ENCODE assay signal across 14 cellular contexts in the genomic region with DNA sequence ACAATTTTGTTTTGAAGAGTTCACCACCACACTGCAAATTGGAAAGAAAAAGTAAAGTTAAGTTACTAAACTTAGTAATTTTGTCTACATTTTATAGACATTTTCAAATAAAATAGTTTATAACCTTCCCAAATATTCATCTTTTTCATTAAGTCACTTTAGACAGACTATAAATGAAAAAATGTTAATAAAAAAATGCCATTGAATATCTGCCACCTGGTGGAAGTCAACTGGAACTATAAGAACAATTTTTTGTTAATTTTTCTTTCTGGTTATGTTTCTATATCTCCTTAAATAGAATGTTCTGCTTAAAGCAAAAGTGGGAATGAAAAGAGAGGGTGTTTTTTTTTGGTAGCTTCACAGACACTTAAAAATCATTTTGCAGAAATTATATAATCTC.
A peak's percentile ranks its signal among the peaks of the same experiment; 100 is the strongest.
DNase-seq lines count a peak whose midpoint lies in the region; ATAC-seq, FAIRE-seq and TF ChIP-seq lines count a peak whose summit lies in the region.
"Had no signal": no experiment of that assay in that cellular context is flagged by ENCODE, and none has a peak within 500 bp of the region (broad histone marks: within the 10 kb centered on the region; RNA-seq: fewer than 3 reads in every experiment).

No MANE protein-coding gene starts in this region.

- H3K36me3 ChIP-seq in BE2C: no peaks in the 10 kb centered on the region
- no peaks in the 10 kb centered on the region for H3K36me3 ChIP-seq in small intestine (ENCODE audit: control insufficient read depth in 2 of 2, insufficient read depth in 2 of 2, low read length in 2 of 2)
- no peaks in the 10 kb centered on the region for H3K36me3 ChIP-seq in psoas muscle (ENCODE audit: insufficient read depth in 1 of 2, low read depth in 1 of 2)

- no peak for FAIRE-seq in small intestine (lab: Jason Lieb, UNC)

- H3K9me3 Mint-ChIP-seq in WTC11 (peaks cover 38% of the 10 kb centered on the region), glutamatergic neuron (ENCODE audit: unreplicated experiment) (peaks cover 3% of the 10 kb centered on the region)
- H3K9me3 Mint-ChIP-seq: memory B cell had no signal

- no peak overlapping the region for H3K4me3 ChIP-seq in BE2C (ENCODE audit: low read depth, low read length)
- H3K4me3 ChIP-seq in small intestine (ENCODE audit: low read depth in 1 of 2, low read length in 2 of 2): no peak overlapping the region
- H3K4me3 ChIP-seq in psoas muscle: no peak overlapping the region
- H3K4me3 ChIP-seq: testis had no signal

- intact Hi-C loops in psoas muscle (cut with DNase I): no loop called here

- CTCF ChIA-PET in WTC11 (lab: Charles Lee): no interaction called here

- no peak overlapping the region for H3K27ac ChIP-seq in small intestine (ENCODE audit: low read depth in 1 of 2, low read length in 1 of 2)
- H3K27ac ChIP-seq in psoas muscle: no peak overlapping the region
- H3K27ac ChIP-seq: HL-60, testis had no signal

- peak; percentile 37 for TF ChIP-seq CTCF in BE2C (IDR thresholded peaks at IDR 0.05; ENCODE audit: low read depth, low read length)
- peak; percentile 20; the same call in 1 of the 2 replicates for TF ChIP-seq CTCF in WTC11 (IDR thresholded peaks at IDR 0.05)
- TF ChIP-seq CTCF in glutamatergic neuron (IDR thresholded peaks at IDR 0.05; ENCODE audit: partially characterized antibody, unreplicated experiment): peak; percentile 81
- no peak for TF ChIP-seq CTCF in psoas muscle (IDR thresholded peaks at IDR 0.05)

- ATAC-seq in WTC11: no peak
- ATAC-seq in psoas muscle: no peak
- no peak for ATAC-seq in HG03457 (IDR thresholded peaks at IDR 0.05; ENCODE audit: unreplicated experiment)

- H3K27me3 Mint-ChIP-seq in WTC11 (ENCODE audit: low read depth) (no peaks in the 10 kb centered on the region), glutamatergic neuron (ENCODE audit: unreplicated experiment) (no peaks in the 10 kb centered on the region)
- H3K27me3 Mint-ChIP-seq: memory B cell had no signal

- no peak for DNase-seq in BE2C
- peak; percentile 26 for DNase-seq in HT-29 (ENCODE audit: low spot score)
- no peak for DNase-seq in WTC11 (ENCODE audit: low spot score)
- no peak for DNase-seq in glutamatergic neuron
- no peak for DNase-seq in superior temporal gyrus (ENCODE audit: extremely low spot score)
- DNase-seq in small intestine: no peak
- no peak for DNase-seq in psoas muscle
- DNase-seq: cerebellar nuclear complex, DMS79 treated with DMSO at 0.1 percent for 48 hours, retina, testis had no signal

- no peak overlapping the region for H3K27ac Mint-ChIP-seq in WTC11
- H3K27ac Mint-ChIP-seq in glutamatergic neuron (ENCODE audit: unreplicated experiment): no peak overlapping the region
- H3K27ac Mint-ChIP-seq: memory B cell had no signal

- H3K9me3 ChIP-seq in BE2C (no peaks in the 10 kb centered on the region), small intestine (ENCODE audit: control insufficient read depth, low read depth) (no peaks in the 10 kb centered on the region), psoas muscle (no peaks in the 10 kb centered on the region)
- H3K9me3 ChIP-seq: testis had no signal

- H3K4me1 ChIP-seq in BE2C (no peaks in the 10 kb centered on the region; the same call in 1 of the 2 replicates), small intestine (ENCODE audit: control insufficient read depth in 2 of 2, insufficient read depth in 1 of 2, low read depth in 1 of 2, low read length in 1 of 2) (no peaks in the 10 kb centered on the region), psoas muscle (no peaks in the 10 kb centered on the region)
- H3K4me1 ChIP-seq: testis had no signal

- POLR2A ChIA-PET in WTC11 (lab: Charles Lee): no interaction called here

- H3K27me3 ChIP-seq in BE2C (no peaks in the 10 kb centered on the region), small intestine (ENCODE audit: control insufficient read depth in 2 of 2, insufficient read depth in 2 of 2, low read length in 2 of 2) (no peaks in the 10 kb centered on the region), psoas muscle (ENCODE audit: insufficient read depth in 3 of 3, low read length in 2 of 3) (no peaks in the 10 kb centered on the region)
- H3K27me3 ChIP-seq: testis had no signal

- H3K36me3 Mint-ChIP-seq in WTC11 (peaks cover 37% of the 10 kb centered on the region), glutamatergic neuron (ENCODE audit: unreplicated experiment) (peaks cover 8% of the 10 kb centered on the region)
- H3K36me3 Mint-ChIP-seq: memory B cell had no signal

- H3K4me1 Mint-ChIP-seq in WTC11: no peaks in the 10 kb centered on the region
- H3K4me1 Mint-ChIP-seq in glutamatergic neuron (ENCODE audit: low read depth, unreplicated experiment): no peaks in the 10 kb centered on the region
- H3K4me1 Mint-ChIP-seq: memory B cell had no signal

- H3K4me3 Mint-ChIP-seq in WTC11: no peak overlapping the region
- no peak overlapping the region for H3K4me3 Mint-ChIP-seq in glutamatergic neuron (ENCODE audit: unreplicated experiment)
- H3K4me3 Mint-ChIP-seq: memory B cell had no signal

TF ChIP-seq in WTC11, 78 proteins besides CTCF, POLR2A, EP300 and RAD21:
- no peak for TF ChIP-seq TEAD1 (CRISPR knock-in tag; IDR thresholded peaks at IDR 0.05)
- TF ChIP-seq, protein P1, sequence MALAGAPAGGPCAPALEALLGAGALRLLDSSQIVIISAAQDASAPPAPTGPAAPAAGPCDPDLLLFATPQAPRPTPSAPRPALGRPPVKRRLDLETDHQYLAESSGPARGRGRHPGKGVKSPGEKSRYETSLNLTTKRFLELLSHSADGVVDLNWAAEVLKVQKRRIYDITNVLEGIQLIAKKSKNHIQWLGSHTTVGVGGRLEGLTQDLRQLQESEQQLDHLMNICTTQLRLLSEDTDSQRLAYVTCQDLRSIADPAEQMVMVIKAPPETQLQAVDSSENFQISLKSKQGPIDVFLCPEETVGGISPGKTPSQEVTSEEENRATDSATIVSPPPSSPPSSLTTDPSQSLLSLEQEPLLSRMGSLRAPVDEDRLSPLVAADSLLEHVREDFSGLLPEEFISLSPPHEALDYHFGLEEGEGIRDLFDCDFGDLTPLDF (CRISPR knock-in tag; IDR thresholded peaks at IDR 0.05): no peak
- TF ChIP-seq, protein P2, sequence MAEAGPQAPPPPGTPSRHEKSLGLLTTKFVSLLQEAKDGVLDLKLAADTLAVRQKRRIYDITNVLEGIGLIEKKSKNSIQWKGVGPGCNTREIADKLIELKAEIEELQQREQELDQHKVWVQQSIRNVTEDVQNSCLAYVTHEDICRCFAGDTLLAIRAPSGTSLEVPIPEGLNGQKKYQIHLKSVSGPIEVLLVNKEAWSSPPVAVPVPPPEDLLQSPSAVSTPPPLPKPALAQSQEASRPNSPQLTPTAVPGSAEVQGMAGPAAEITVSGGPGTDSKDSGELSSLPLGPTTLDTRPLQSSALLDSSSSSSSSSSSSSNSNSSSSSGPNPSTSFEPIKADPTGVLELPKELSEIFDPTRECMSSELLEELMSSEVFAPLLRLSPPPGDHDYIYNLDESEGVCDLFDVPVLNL (CRISPR knock-in tag; IDR thresholded peaks at IDR 0.05; ENCODE audit: borderline replicate concordance, low read depth): no peak
- no peak for TF ChIP-seq ZNF263 (CRISPR knock-in tag; IDR thresholded peaks at IDR 0.05; ENCODE audit: low read depth)
- TF ChIP-seq, protein P3, sequence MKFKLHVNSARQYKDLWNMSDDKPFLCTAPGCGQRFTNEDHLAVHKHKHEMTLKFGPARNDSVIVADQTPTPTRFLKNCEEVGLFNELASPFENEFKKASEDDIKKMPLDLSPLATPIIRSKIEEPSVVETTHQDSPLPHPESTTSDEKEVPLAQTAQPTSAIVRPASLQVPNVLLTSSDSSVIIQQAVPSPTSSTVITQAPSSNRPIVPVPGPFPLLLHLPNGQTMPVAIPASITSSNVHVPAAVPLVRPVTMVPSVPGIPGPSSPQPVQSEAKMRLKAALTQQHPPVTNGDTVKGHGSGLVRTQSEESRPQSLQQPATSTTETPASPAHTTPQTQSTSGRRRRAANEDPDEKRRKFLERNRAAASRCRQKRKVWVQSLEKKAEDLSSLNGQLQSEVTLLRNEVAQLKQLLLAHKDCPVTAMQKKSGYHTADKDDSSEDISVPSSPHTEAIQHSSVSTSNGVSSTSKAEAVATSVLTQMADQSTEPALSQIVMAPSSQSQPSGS (CRISPR knock-in tag; IDR thresholded peaks at IDR 0.05; ENCODE audit: borderline replicate concordance, low read depth): no peak
- no peak for TF ChIP-seq ZNF416 (CRISPR knock-in tag; IDR thresholded peaks at IDR 0.05)
- TF ChIP-seq JUN (CRISPR knock-in tag; IDR thresholded peaks at IDR 0.05): no peak
